In genomic region chr9:18459958-18460584, GRCh38 we compare ENCODE assay signal across 15 cellular contexts. TPM values are rescaled to one million over a fixed set of nuclear protein-coding genes. Genes with fewer than 3 reads are reported as not detected.
DNase-seq lines count a peak whose midpoint lies in the region; ATAC-seq, FAIRE-seq and TF ChIP-seq lines count a peak whose summit lies in the region.
"Had no signal": no experiment of that assay in that cellular context is flagged by ENCODE, and none has a peak within 500 bp of the region (broad histone marks: within the 10 kb centered on the region; RNA-seq: fewer than 3 reads in every experiment).

No MANE protein-coding gene starts in this region.

- CTCF ChIA-PET in A549 (lab: Yijun Ruan, JAX) = interaction anchor here (6.0 kb wide), 1 partner anchor 17 kb away, joined by 33 read pairs; no protein-coding TSS in a partner anchor
- CTCF ChIA-PET in IMR-90 (lab: Yijun Ruan, JAX) = no interaction called here
- CTCF ChIA-PET in mammary epithelial cell (lab: Charles Lee; ENCODE audit: low non-redundant PET) = interaction anchor here (0.6 kb wide), 1 partner anchor 17 kb away, joined by 4 read pairs; no protein-coding TSS in a partner anchor

- H3K4me2 ChIP-seq in A549 (peak overlapping the region; percentile 43; the same call in 2 of the 3 replicates), IMR-90 (ENCODE audit: low read depth, low read length) (no peak overlapping the region), mammary epithelial cell (ENCODE audit: insufficient read depth, low read depth, low read length) (peak overlapping the region; percentile 76), Karpas-422 (ENCODE audit: low read depth, low read length, poor library complexity, severe bottlenecking) (no peak overlapping the region)

- peak overlapping the region; percentile 3; the same call in 1 of the 2 replicates for H3K4ac ChIP-seq in IMR-90 (ENCODE audit: low read depth, low read length)

- peak in 1 of 2 experiments; percentile 44 for DNase-seq in A549 (ENCODE audit: low read depth in 1 of 2, low spot score in 1 of 2)
- peak; percentile 76 for DNase-seq in IMR-90
- DNase-seq in mammary epithelial cell = peak; percentile 92
- peak; percentile 95 for DNase-seq in iris pigment epithelial cell (ENCODE audit: low read depth)
- no peak for DNase-seq in endodermal cell
- DNase-seq in superior temporal gyrus (ENCODE audit: extremely low spot score) = no peak
- DNase-seq in Karpas-422 = no peak
- DNase-seq: activated CD8-positive, alpha-beta memory T cell treated with anti-CD3 and anti-CD28 coated beads, Interleukin-2, amount 50 U/mL, for 48 hours; NCI-H446 treated with DMSO at 0.1 percent for 48 hours; SHP77; WERI-Rb-1 had no signal

- H4K8ac ChIP-seq in IMR-90 (ENCODE audit: low read depth in 2 of 2, low read length in 2 of 2) = no peak overlapping the region

- H3K27ac Mint-ChIP-seq in endodermal cell = no peak overlapping the region

- TF ChIP-seq POLR2A in A549 (IDR thresholded peaks at IDR 0.05; ENCODE audit: low read length) (no peak), IMR-90 (IDR thresholded peaks at IDR 0.05; ENCODE audit: low read depth, low read length) (no peak)

- H3K27me3 ChIP-seq in IMR-90 (ENCODE audit: control insufficient read depth, insufficient read depth, low read length) = no peaks in the 10 kb centered on the region
- no peaks in the 10 kb centered on the region for H3K27me3 ChIP-seq in mammary epithelial cell (ENCODE audit: insufficient read depth, low read length)
- H3K27me3 ChIP-seq in endodermal cell (ENCODE audit: control insufficient read depth, insufficient read depth, low read length, poor library complexity, severe bottlenecking) = no peaks in the 10 kb centered on the region
- H3K27me3 ChIP-seq in Karpas-422 (ENCODE audit: low read length) = no peaks in the 10 kb centered on the region
- H3K27me3 ChIP-seq: tibial nerve had no signal

- intact Hi-C loops in IMR-90 (cut with micrococcal nuclease) = no loop called here
- intact Hi-C loops in mammary epithelial cell (cut with micrococcal nuclease) = loop anchor here (1.0 to 5.0 kb wide), 2 partner anchors 30 to 82 kb away; no protein-coding TSS in a partner anchor

- H4K20me1 ChIP-seq in IMR-90 (ENCODE audit: insufficient read depth, low read length) (no peaks in the 10 kb centered on the region), mammary epithelial cell (ENCODE audit: insufficient read depth, low read length) (no peaks in the 10 kb centered on the region), Karpas-422 (ENCODE audit: insufficient read depth, low read depth, low read length) (no peaks in the 10 kb centered on the region)

- H2AK9ac ChIP-seq in IMR-90 (replicated peaks; ENCODE audit: low read depth, low read length, poor library complexity) = no peak overlapping the region

- H3K9me3 Mint-ChIP-seq in endodermal cell = no peaks in the 10 kb centered on the region

- BruUV-seq in IMR-90 (replicated peaks; lab: Mats Ljungman, UMichigan) (no TSS peak), mammary epithelial cell (replicated peaks; lab: Mats Ljungman, UMichigan) (no TSS peak)

- TF ChIP-seq EP300 in A549 (IDR thresholded peaks at IDR 0.05) = no peak

- H2BK15ac ChIP-seq in IMR-90 (ENCODE audit: low read depth, low read length) = no peak overlapping the region

- no peaks in the 10 kb centered on the region for H3K36me3 Mint-ChIP-seq in endodermal cell (ENCODE audit: low read depth)

- H2AK5ac ChIP-seq in IMR-90 (ENCODE audit: low read depth, low read length) = no peak overlapping the region

- H3K9ac ChIP-seq in IMR-90 (ENCODE audit: low read depth, low read length) (no peak overlapping the region), mammary epithelial cell (ENCODE audit: insufficient read depth, low read length) (peak overlapping the region; percentile 62), endodermal cell (ENCODE audit: extremely low read depth, low read length, poor library complexity, severe bottlenecking) (no peak overlapping the region), Karpas-422 (ENCODE audit: low read length) (no peak overlapping the region)

- no peaks in the 10 kb centered on the region for H3K9me2 ChIP-seq in Karpas-422 (replicated peaks; ENCODE audit: insufficient read depth, low read length)

- peak; percentile 42 to 54; a peak in 4 of 6 replicates for ATAC-seq in A549
- peak; percentile 55; the same call in 1 of the 2 replicates for ATAC-seq in IMR-90 (ENCODE audit: low read depth)
- no peak for ATAC-seq in HG02981 (IDR thresholded peaks at IDR 0.05; ENCODE audit: unreplicated experiment)

- peaks cover 5% of the 10 kb centered on the region; the same call in 1 of the 2 replicates for H3K9me1 ChIP-seq in IMR-90 (ENCODE audit: insufficient read depth, low read length)

- POLR2A ChIA-PET in A549 (lab: Yijun Ruan, JAX) (no interaction called here), IMR-90 (lab: Charles Lee; ENCODE audit: unreplicated experiment) (no interaction called here)

- TF ChIP-seq CTCF in A549 (IDR thresholded peaks at IDR 0.05) = no peak
- TF ChIP-seq CTCF in IMR-90 (conservative IDR thresholded peaks at IDR 0.05; ENCODE audit: low read depth, low read length) = no peak
- no peak for TF ChIP-seq CTCF in mammary epithelial cell (conservative IDR thresholded peaks at IDR 0.05 in 1 of 2, IDR thresholded peaks at IDR 0.05 in 1 of 2; ENCODE audit: extremely low read depth in 1 of 2, insufficient read depth in 1 of 2, low read depth in 1 of 2, low read length in 2 of 2)
- TF ChIP-seq CTCF in endodermal cell (conservative IDR thresholded peaks at IDR 0.05) = no peak

- H3K27ac ChIP-seq in A549 (no peak overlapping the region), IMR-90 (ENCODE audit: insufficient read depth, low read length) (no peak overlapping the region), mammary epithelial cell (ENCODE audit: insufficient read depth, low read depth, low read length) (peak overlapping the region; percentile 89), endodermal cell (ENCODE audit: low read depth, low read length) (no peak overlapping the region), Karpas-422 (ENCODE audit: low read length) (no peak overlapping the region)
- H3K27ac ChIP-seq: WERI-Rb-1 had no signal

- H3K4me3 Mint-ChIP-seq in endodermal cell = no peak overlapping the region

- H2BK20ac ChIP-seq in IMR-90 (ENCODE audit: low read depth, low read length) = 0 out of 2 replicates have a peak overlapping the region, but pooled peaks have one; percentile 5

- WGBS in A549 (ENCODE audit: missing lambda C conversion rate) = 4% methylated on average over 7 of the region's 7 CpGs
- 100% methylated on average over 1 of the region's 7 CpGs; no CpG with 5 or more reads in 1 of the 2 experiments for WGBS in IMR-90 (ENCODE audit: extremely low coverage in 2 of 2, insufficient read length in 1 of 2), 2 experiments
- 10% methylated on average over 7 of the region's 7 CpGs for WGBS in mammary epithelial cell (ENCODE audit: low coverage, missing lambda C conversion rate)
- WGBS in endodermal cell (ENCODE audit: insufficient coverage in 1 of 2, insufficient read length in 1 of 2), 2 experiments = 91 to 100% methylated on average over 1 to 7 of the region's 7 CpGs

- H3K4me1 Mint-ChIP-seq in endodermal cell = peaks cover 4% of the 10 kb centered on the region

- no peak overlapping the region for H3K18ac ChIP-seq in IMR-90 (ENCODE audit: low read depth, low read length)

- 0 out of 3 replicates have a peak, but pooled peaks cover 4% of the 10 kb centered on the region for H3K4me1 ChIP-seq in A549
- no peaks in the 10 kb centered on the region; the same call in 1 of the 2 replicates for H3K4me1 ChIP-seq in IMR-90 (ENCODE audit: control insufficient read depth, insufficient read depth, low read length)
- peaks cover 54% of the 10 kb centered on the region for H3K4me1 ChIP-seq in mammary epithelial cell (ENCODE audit: insufficient read depth, low read length)
- H3K4me1 ChIP-seq in endodermal cell (ENCODE audit: control insufficient read depth, insufficient read depth, low read length) = no peaks in the 10 kb centered on the region
- H3K4me1 ChIP-seq in Karpas-422 (ENCODE audit: low read length) = no peaks in the 10 kb centered on the region

- no peak for FAIRE-seq in A549 (lab: Jason Lieb, UNC)
- FAIRE-seq: islet of Langerhans had no signal

- H3K56ac ChIP-seq in IMR-90 (ENCODE audit: extremely low read depth, insufficient read depth, low read length) = no peak overlapping the region

- no peak overlapping the region for H4K5ac ChIP-seq in IMR-90 (ENCODE audit: low read depth, low read length)

- in situ Hi-C loops in IMR-90 (cut with MboI; ENCODE audit: low sequenced_read_pairs) (no loop called here), mammary epithelial cell (cut with MboI; ENCODE audit: low sequenced_read_pairs in 2 of 2) (no loop called here)

- no peak overlapping the region for H2BK5ac ChIP-seq in IMR-90 (ENCODE audit: low read depth, low read length, poor library complexity, severe bottlenecking)

- H3K14ac ChIP-seq in IMR-90 (replicated peaks; ENCODE audit: low read depth, low read length) = no peak overlapping the region

- no peak overlapping the region for H3K23ac ChIP-seq in IMR-90 (ENCODE audit: low read depth, low read length)

- H3K4me3 ChIP-seq in A549 (no peak overlapping the region), IMR-90 (ENCODE audit: insufficient read depth, low read depth, low read length) (no peak overlapping the region), mammary epithelial cell (replicated peaks in 1 of 3; ENCODE audit: insufficient read depth in 1 of 3, low read depth in 2 of 3, low read length in 3 of 3) (no peak overlapping the region), endodermal cell (ENCODE audit: low read length) (no peak overlapping the region), Karpas-422 (ENCODE audit: low read length) (no peak overlapping the region)
- H3K4me3 ChIP-seq: tibial nerve had no signal

- no peaks in the 10 kb centered on the region for H3K27me3 Mint-ChIP-seq in endodermal cell (ENCODE audit: insufficient read depth)

- no peaks in the 10 kb centered on the region for H3K9me3 ChIP-seq in A549
- no peaks in the 10 kb centered on the region for H3K9me3 ChIP-seq in IMR-90 (ENCODE audit: control insufficient read depth, insufficient read depth, low read length)
- H3K9me3 ChIP-seq in mammary epithelial cell (replicated peaks; ENCODE audit: insufficient read depth, low read length) = no peaks in the 10 kb centered on the region
- no peaks in the 10 kb centered on the region for H3K9me3 ChIP-seq in endodermal cell (ENCODE audit: control insufficient read depth, low read length)
- H3K9me3 ChIP-seq in Karpas-422 (ENCODE audit: low read length) = no peaks in the 10 kb centered on the region
- H3K9me3 ChIP-seq: tibial nerve had no signal

- H2AFZ ChIP-seq in IMR-90 (replicated peaks; ENCODE audit: low read length, poor library complexity) (no peak overlapping the region), mammary epithelial cell (ENCODE audit: low read depth, low read length) (peak overlapping the region; percentile 53), Karpas-422 (ENCODE audit: low read length) (no peak overlapping the region)

- no peaks in the 10 kb centered on the region for H3K79me1 ChIP-seq in IMR-90 (ENCODE audit: low read depth in 1 of 2, low read length in 2 of 2)

- dilution Hi-C loops in IMR-90 (cut with HindIII; ENCODE audit: low sequenced_read_pairs, unreplicated experiment) = no loop called here
- dilution Hi-C loops in mammary epithelial cell (cut with HindIII; ENCODE audit: low sequenced_read_pairs) = no loop called here

- H4K91ac ChIP-seq in IMR-90 (ENCODE audit: insufficient read depth, low read depth, low read length) = no peak overlapping the region

- no peaks in the 10 kb centered on the region for H3K36me3 ChIP-seq in IMR-90 (ENCODE audit: control insufficient read depth, insufficient read depth, low read length)
- H3K36me3 ChIP-seq in mammary epithelial cell (ENCODE audit: insufficient read depth, low read length) = no peaks in the 10 kb centered on the region
- no peaks in the 10 kb centered on the region for H3K36me3 ChIP-seq in endodermal cell (ENCODE audit: control insufficient read depth, insufficient read depth, low read length)
- no peaks in the 10 kb centered on the region for H3K36me3 ChIP-seq in Karpas-422 (ENCODE audit: insufficient read depth, low read length)
- H3K36me3 ChIP-seq: tibial nerve, WERI-Rb-1 had no signal

- H2BK120ac ChIP-seq in IMR-90 (ENCODE audit: low read depth, low read length) = no peak overlapping the region; the same call in 1 of the 2 replicates

- H3K79me2 ChIP-seq in mammary epithelial cell (ENCODE audit: insufficient read depth, low read length) (no peaks in the 10 kb centered on the region), Karpas-422 (ENCODE audit: low read length) (no peaks in the 10 kb centered on the region)

- TF ChIP-seq RAD21 in A549 (conservative IDR thresholded peaks at IDR 0.05 in 1 of 2, IDR thresholded peaks at IDR 0.05 in 1 of 2) (no peak), IMR-90 (IDR thresholded peaks at IDR 0.05; ENCODE audit: low read length) (no peak)

RNA-seq across cellular contexts. Expression of gene ADAMTSL1, which starts 13.9 kb away (rescaled TPM):
- polyA plus RNA-seq in A549 (2011; rRNA removed) (0.03 and 0.09 TPM in 2 replicates), A549 (2017; fragmentation: RNase III; extraction: RNeasy Plus Mini Kit Qiagen cat#74134 plus additional on column Dnase treatment) (0.04 TPM in 1 of 3 replicates, not detected in the others), IMR-90 (2012; rRNA removed) (38.2 and 44.3 TPM in 2 replicates), mammary epithelial cell (2.1 TPM)
- polyA plus RNA-seq in A549 (2012; cell fraction: cytosol; rRNA removed) = 0.01 and 0.03 TPM in 2 replicates
- 0.04 TPM in 1 of 2 replicates, not detected in the other for polyA plus RNA-seq in A549 (2012; cell fraction: nucleus; rRNA removed)
- polyA minus RNA-seq in A549 (2011; rRNA and poly(A)+ RNA removed) = 0.41 TPM in 1 of 2 replicates, not detected in the other
- total RNA-seq in IMR-90 (2012; rRNA removed) (49.2 and 62.2 TPM in 2 replicates), mammary epithelial cell (under 1 TPM; 0.33 to 0.78 TPM), endodermal cell (1 to 10 TPM in 1 of 2 donors, not detected in 1; 1.5 TPM)
- 21.1 and 26.2 TPM in 2 replicates for polyA plus RNA-seq in IMR-90 (2012; cell fraction: cytosol; rRNA removed)
- 62.0 and 66.3 TPM in 2 replicates for polyA plus RNA-seq in IMR-90 (2012; cell fraction: nucleus; rRNA removed; ENCODE audit: low replicate concordance)
- not detected for polyA minus RNA-seq in mammary epithelial cell
- 2.1 TPM for polyA plus RNA-seq in endodermal cell (2013, experiment 1 of 2)
- polyA plus RNA-seq in endodermal cell (2013, experiment 2 of 2) = 2.1 TPM
- total RNA-seq in Karpas-422 (2014; rRNA removed; shearing (Covaris generic); ENCODE audit: low replicate concordance) = 8.2 and 12.8 TPM in 2 replicates
- total RNA-seq: A673 had no signal

Comparison
In these comparisons a context has a peak if more than half of its experiments do, and no peak if none do; other contexts are left out.
1. DNase-seq: peak in IMR-90 (single experiment), mammary epithelial cell (single experiment) and iris pigment epithelial cell (single experiment); none in endodermal cell (single experiment), superior temporal gyrus (single experiment) and Karpas-422 (single experiment).
2. H3K4me2 ChIP-seq: peak in A549 (single experiment) and mammary epithelial cell (single experiment); none in IMR-90 (single experiment) and Karpas-422 (single experiment).